1 cellular context compared by ENCODE assay signal in genomic region chr14:24179961-24180726, GRCh38.
A peak's percentile ranks its signal among the peaks of the same experiment; 100 is the strongest.
TF ChIP-seq lines count a peak whose summit lies in the region.

No MANE protein-coding gene starts in this region.

TF ChIP-seq in HEK293, 187 proteins besides CTCF, POLR2A, EP300 and RAD21 (continued from another document and continues in another):
- no peak for TF ChIP-seq REST (tag by site-specific recombination; IDR thresholded peaks at IDR 0.05)
- TF ChIP-seq, protein P1, sequence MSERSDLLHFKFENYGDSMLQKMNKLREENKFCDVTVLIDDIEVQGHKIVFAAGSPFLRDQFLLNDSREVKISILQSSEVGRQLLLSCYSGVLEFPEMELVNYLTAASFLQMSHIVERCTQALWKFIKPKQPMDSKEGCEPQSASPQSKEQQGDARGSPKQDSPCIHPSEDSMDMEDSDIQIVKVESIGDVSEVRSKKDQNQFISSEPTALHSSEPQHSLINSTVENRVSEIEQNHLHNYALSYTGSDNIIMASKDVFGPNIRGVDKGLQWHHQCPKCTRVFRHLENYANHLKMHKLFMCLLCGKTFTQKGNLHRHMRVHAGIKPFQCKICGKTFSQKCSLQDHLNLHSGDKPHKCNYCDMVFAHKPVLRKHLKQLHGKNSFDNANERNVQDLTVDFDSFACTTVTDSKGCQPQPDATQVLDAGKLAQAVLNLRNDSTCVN (tag by site-specific recombination; optimal IDR thresholded peaks at IDR 0.05): no peak
- TF ChIP-seq ZNF112 (tag by site-specific recombination; IDR thresholded peaks at IDR 0.05): no peak
- TF ChIP-seq, protein P2, sequence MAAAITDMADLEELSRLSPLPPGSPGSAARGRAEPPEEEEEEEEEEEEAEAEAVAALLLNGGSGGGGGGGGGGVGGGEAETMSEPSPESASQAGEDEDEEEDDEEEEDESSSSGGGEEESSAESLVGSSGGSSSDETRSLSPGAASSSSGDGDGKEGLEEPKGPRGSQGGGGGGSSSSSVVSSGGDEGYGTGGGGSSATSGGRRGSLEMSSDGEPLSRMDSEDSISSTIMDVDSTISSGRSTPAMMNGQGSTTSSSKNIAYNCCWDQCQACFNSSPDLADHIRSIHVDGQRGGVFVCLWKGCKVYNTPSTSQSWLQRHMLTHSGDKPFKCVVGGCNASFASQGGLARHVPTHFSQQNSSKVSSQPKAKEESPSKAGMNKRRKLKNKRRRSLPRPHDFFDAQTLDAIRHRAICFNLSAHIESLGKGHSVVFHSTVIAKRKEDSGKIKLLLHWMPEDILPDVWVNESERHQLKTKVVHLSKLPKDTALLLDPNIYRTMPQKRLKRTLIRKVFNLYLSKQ (tag by site-specific recombination; IDR thresholded peaks at IDR 0.05; ENCODE audit: borderline replicate concordance): no peak
- no peak for TF ChIP-seq GLI2 (tag by site-specific recombination; IDR thresholded peaks at IDR 0.05; ENCODE audit: borderline replicate concordance, low read depth)
- TF ChIP-seq ZNF274 (IDR thresholded peaks at IDR 0.05; ENCODE audit: low read length): no peak
- TF ChIP-seq ZNF274 (tag by site-specific recombination; IDR thresholded peaks at IDR 0.05; ENCODE audit: borderline replicate concordance): no peak
- TF ChIP-seq ZNF548 (tag by site-specific recombination; IDR thresholded peaks at IDR 0.05): no peak
- TF ChIP-seq GLIS1 (tag by site-specific recombination; IDR thresholded peaks at IDR 0.05): no peak
- no peak for TF ChIP-seq ZBTB10 (tag by site-specific recombination; IDR thresholded peaks at IDR 0.05)
- no peak for TF ChIP-seq ZNF747 (tag by site-specific recombination; IDR thresholded peaks at IDR 0.05)
- no peak for TF ChIP-seq ZNF416 (tag by site-specific recombination; IDR thresholded peaks at IDR 0.05)
- no peak for TF ChIP-seq SP3 (tag by site-specific recombination; IDR thresholded peaks at IDR 0.05)
- TF ChIP-seq ZSCAN16 (tag by site-specific recombination; IDR thresholded peaks at IDR 0.05): no peak
- TF ChIP-seq HOXC10 (CRISPR knock-in tag; IDR thresholded peaks at IDR 0.05): no peak
- peak; percentile 99 for TF ChIP-seq ZNF629 (tag by site-specific recombination; IDR thresholded peaks at IDR 0.05)
- no peak for TF ChIP-seq KLF10 (tag by site-specific recombination; IDR thresholded peaks at IDR 0.05)
- TF ChIP-seq, protein P3, sequence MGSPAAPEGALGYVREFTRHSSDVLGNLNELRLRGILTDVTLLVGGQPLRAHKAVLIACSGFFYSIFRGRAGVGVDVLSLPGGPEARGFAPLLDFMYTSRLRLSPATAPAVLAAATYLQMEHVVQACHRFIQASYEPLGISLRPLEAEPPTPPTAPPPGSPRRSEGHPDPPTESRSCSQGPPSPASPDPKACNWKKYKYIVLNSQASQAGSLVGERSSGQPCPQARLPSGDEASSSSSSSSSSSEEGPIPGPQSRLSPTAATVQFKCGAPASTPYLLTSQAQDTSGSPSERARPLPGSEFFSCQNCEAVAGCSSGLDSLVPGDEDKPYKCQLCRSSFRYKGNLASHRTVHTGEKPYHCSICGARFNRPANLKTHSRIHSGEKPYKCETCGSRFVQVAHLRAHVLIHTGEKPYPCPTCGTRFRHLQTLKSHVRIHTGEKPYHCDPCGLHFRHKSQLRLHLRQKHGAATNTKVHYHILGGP (tag by site-specific recombination; IDR thresholded peaks at IDR 0.05): no peak
- no peak for TF ChIP-seq REPIN1 (tag by site-specific recombination; IDR thresholded peaks at IDR 0.05; ENCODE audit: low read depth)
- no peak for TF ChIP-seq ZNF558 (tag by site-specific recombination; IDR thresholded peaks at IDR 0.05)
- TF ChIP-seq ZNF248 (tag by site-specific recombination; IDR thresholded peaks at IDR 0.05): no peak
- TF ChIP-seq, protein P4, sequence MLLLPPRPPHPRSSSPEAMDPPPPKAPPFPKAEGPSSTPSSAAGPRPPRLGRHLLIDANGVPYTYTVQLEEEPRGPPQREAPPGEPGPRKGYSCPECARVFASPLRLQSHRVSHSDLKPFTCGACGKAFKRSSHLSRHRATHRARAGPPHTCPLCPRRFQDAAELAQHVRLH (tag by site-specific recombination; IDR thresholded peaks at IDR 0.05): no peak
- TF ChIP-seq ZNF776 (tag by site-specific recombination; IDR thresholded peaks at IDR 0.05; ENCODE audit: borderline replicate concordance): no peak
- TF ChIP-seq YY1 (tag by site-specific recombination; IDR thresholded peaks at IDR 0.05): no peak
- TF ChIP-seq ZBTB6 (tag by site-specific recombination; IDR thresholded peaks at IDR 0.05): no peak
- TF ChIP-seq ZNF433 (tag by site-specific recombination; IDR thresholded peaks at IDR 0.05; ENCODE audit: low read depth): no peak
- TF ChIP-seq ZNF76 (tag by site-specific recombination; IDR thresholded peaks at IDR 0.05; ENCODE audit: borderline replicate concordance, low read depth): no peak; the same call in 1 of the 2 replicates
- TF ChIP-seq ZNF10 (tag by site-specific recombination; IDR thresholded peaks at IDR 0.05): no peak
- no peak for TF ChIP-seq KLF9 (tag by site-specific recombination; IDR thresholded peaks at IDR 0.05; ENCODE audit: low read depth)
- peak; percentile 97 for TF ChIP-seq ZBTB21 (tag by site-specific recombination; IDR thresholded peaks at IDR 0.05)
- no peak for TF ChIP-seq BCL11A (tag by site-specific recombination; IDR thresholded peaks at IDR 0.05; ENCODE audit: low read depth)
- peak; percentile 63 for TF ChIP-seq ZNF660 (tag by site-specific recombination; IDR thresholded peaks at IDR 0.05)
- no peak for TF ChIP-seq ZNF239 (tag by site-specific recombination; IDR thresholded peaks at IDR 0.05)
- no peak for TF ChIP-seq SETDB1 (IDR thresholded peaks at IDR 0.05; ENCODE audit: insufficient read length, low read length)
- TF ChIP-seq, protein P5, sequence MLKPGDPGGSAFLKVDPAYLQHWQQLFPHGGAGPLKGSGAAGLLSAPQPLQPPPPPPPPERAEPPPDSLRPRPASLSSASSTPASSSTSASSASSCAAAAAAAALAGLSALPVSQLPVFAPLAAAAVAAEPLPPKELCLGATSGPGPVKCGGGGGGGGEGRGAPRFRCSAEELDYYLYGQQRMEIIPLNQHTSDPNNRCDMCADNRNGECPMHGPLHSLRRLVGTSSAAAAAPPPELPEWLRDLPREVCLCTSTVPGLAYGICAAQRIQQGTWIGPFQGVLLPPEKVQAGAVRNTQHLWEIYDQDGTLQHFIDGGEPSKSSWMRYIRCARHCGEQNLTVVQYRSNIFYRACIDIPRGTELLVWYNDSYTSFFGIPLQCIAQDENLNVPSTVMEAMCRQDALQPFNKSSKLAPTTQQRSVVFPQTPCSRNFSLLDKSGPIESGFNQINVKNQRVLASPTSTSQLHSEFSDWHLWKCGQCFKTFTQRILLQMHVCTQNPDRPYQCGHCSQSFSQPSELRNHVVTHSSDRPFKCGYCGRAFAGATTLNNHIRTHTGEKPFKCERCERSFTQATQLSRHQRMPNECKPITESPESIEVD (tag by site-specific recombination; IDR thresholded peaks at IDR 0.05): no peak
- TF ChIP-seq ZNF521 (tag by site-specific recombination; IDR thresholded peaks at IDR 0.05): no peak
- TF ChIP-seq ZNF677 (tag by site-specific recombination; IDR thresholded peaks at IDR 0.05): no peak
- no peak for TF ChIP-seq ZBTB1 (tag by site-specific recombination; IDR thresholded peaks at IDR 0.05)
- TF ChIP-seq ZNF623 (tag by site-specific recombination; IDR thresholded peaks at IDR 0.05): no peak
- TF ChIP-seq, protein P6, sequence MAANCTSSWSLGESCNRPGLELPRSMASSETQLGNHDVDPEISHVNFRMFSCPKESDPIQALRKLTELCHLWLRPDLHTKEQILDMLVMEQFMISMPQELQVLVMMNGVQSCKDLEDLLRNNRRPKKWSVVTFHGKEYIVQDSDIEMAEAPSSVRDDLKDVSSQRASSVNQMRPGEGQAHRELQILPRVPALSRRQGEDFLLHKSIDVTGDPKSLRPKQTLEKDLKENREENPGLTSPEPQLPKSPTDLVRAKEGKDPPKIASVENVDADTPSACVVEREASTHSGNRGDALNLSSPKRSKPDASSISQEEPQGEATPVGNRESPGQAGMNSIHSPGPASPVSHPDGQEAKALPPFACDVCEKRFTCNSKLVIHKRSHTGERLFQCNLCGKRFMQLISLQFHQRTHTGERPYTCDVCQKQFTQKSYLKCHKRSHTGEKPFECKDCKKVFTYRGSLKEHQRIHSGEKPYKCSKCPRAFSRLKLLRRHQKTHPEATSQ (tag by site-specific recombination; IDR thresholded peaks at IDR 0.05): no peak
- TF ChIP-seq IKZF3 (tag by site-specific recombination; IDR thresholded peaks at IDR 0.05): no peak
- TF ChIP-seq ZFHX2 (tag by site-specific recombination; conservative IDR thresholded peaks at IDR 0.05): no peak
- no peak for TF ChIP-seq KLF7 (tag by site-specific recombination; IDR thresholded peaks at IDR 0.05; ENCODE audit: borderline replicate concordance)
- peak; percentile 89 for TF ChIP-seq ZBTB17 (tag by site-specific recombination; IDR thresholded peaks at IDR 0.05)
- no peak for TF ChIP-seq ZNF423 (tag by site-specific recombination; IDR thresholded peaks at IDR 0.05)
- no peak for TF ChIP-seq ZNF302 (tag by site-specific recombination; IDR thresholded peaks at IDR 0.05; ENCODE audit: low read depth)
- no peak for TF ChIP-seq ZXDB (tag by site-specific recombination; IDR thresholded peaks at IDR 0.05)
- no peak for TF ChIP-seq ZNF174 (tag by site-specific recombination; IDR thresholded peaks at IDR 0.05)
- TF ChIP-seq, protein P7, sequence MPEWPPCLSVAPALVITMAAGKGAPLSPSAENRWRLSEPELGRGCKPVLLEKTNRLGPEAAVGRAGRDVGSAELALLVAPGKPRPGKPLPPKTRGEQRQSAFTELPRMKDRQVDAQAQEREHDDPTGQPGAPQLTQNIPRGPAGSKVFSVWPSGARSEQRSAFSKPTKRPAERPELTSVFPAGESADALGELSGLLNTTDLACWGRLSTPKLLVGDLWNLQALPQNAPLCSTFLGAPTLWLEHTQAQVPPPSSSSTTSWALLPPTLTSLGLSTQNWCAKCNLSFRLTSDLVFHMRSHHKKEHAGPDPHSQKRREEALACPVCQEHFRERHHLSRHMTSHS (tag by site-specific recombination; IDR thresholded peaks at IDR 0.05): no peak
- TF ChIP-seq ZNF664 (tag by site-specific recombination; IDR thresholded peaks at IDR 0.05): no peak
- TF ChIP-seq, protein P8, sequence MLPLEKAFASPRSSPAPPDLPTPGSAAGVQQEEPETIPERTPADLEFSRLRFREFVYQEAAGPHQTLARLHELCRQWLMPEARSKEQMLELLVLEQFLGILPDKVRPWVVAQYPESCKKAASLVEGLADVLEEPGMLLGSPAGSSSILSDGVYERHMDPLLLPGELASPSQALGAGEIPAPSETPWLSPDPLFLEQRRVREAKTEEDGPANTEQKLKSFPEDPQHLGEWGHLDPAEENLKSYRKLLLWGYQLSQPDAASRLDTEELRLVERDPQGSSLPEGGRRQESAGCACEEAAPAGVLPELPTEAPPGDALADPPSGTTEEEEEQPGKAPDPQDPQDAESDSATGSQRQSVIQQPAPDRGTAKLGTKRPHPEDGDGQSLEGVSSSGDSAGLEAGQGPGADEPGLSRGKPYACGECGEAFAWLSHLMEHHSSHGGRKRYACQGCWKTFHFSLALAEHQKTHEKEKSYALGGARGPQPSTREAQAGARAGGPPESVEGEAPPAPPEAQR (tag by site-specific recombination; IDR thresholded peaks at IDR 0.05): no peak
- TF ChIP-seq KLF1 (tag by site-specific recombination; IDR thresholded peaks at IDR 0.05): no peak
